In genomic region chr7:21605008-21605407, GRCh38 we compare ENCODE assay signal across 2 cellular contexts.
TF ChIP-seq lines count a peak whose summit lies in the region.

No MANE protein-coding gene starts in this region.

TF ChIP-seq in liver, 16 proteins besides CTCF, POLR2A, EP300 and RAD21 (continued from another document):
- TF ChIP-seq ZBTB33 (IDR thresholded peaks at IDR 0.05): no peak
- TF ChIP-seq RXRA (IDR thresholded peaks at IDR 0.05): peak in 1 of 2 donors; percentile 62
- TF ChIP-seq TAF1 (conservative IDR thresholded peaks at IDR 0.05): no peak
- TF ChIP-seq REST (IDR thresholded peaks at IDR 0.05): peak; percentile 39
- peak; percentile 58 to 76 for TF ChIP-seq HNF4A (conservative IDR thresholded peaks at IDR 0.05)
- TF ChIP-seq SP1 (IDR thresholded peaks at IDR 0.05): peak; percentile 51

TF ChIP-seq in HepG2, 621 proteins besides CTCF, POLR2A, EP300 and RAD21 (continued from another document):
- no peak for TF ChIP-seq SP4 (CRISPR knock-in tag; IDR thresholded peaks at IDR 0.05)
- no peak for TF ChIP-seq HNRNPL (IDR thresholded peaks at IDR 0.05; ENCODE audit: low read depth, low read length)
- TF ChIP-seq PRMT3 (CRISPR knock-in tag; IDR thresholded peaks at IDR 0.05; ENCODE audit: borderline replicate concordance, low read depth): no peak
- no peak for TF ChIP-seq GABPA (IDR thresholded peaks at IDR 0.05; ENCODE audit: low read depth, low read length)
- no peak for TF ChIP-seq GABPA (CRISPR knock-in tag; IDR thresholded peaks at IDR 0.05; ENCODE audit: low read depth)
- TF ChIP-seq ZNF275 (CRISPR knock-in tag; IDR thresholded peaks at IDR 0.05; ENCODE audit: borderline replicate concordance): no peak
